22 cellular contexts compared by ENCODE assay signal in the genomic region with DNA sequence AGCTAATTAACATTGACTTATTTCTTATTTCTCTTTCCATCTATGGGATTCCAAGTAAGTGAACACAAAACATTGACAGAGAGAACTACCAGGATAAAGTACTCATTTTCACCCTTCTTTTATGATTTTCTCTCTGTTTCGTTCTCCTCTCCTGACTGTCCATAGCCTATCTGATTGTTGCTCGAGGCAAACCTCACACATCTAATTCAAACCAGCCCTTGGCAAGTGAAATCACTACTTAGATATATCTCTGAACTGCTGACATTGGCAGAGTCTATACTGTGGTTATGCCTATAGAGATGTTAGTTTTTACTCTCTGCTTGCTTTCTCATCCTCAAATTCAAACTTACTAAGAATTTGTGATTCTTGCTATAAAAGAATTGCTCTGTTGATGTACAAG.
DNase-seq lines count a peak whose midpoint lies in the region; TF ChIP-seq lines count a peak whose summit lies in the region.
"Had no signal": no experiment of that assay in that cellular context is flagged by ENCODE, and none has a peak within 500 bp of the region (broad histone marks: within the 10 kb centered on the region; RNA-seq: fewer than 3 reads in every experiment).

No MANE protein-coding gene starts in this region.

- H3K36me3 ChIP-seq in mammary epithelial cell (ENCODE audit: insufficient read depth, low read length) (no peaks in the 10 kb centered on the region), Loucy (ENCODE audit: insufficient read depth, low read length) (no peaks in the 10 kb centered on the region), SK-N-SH (replicated peaks in 1 of 2; ENCODE audit: control insufficient read depth in 1 of 2, insufficient read depth in 2 of 2, low read length in 1 of 2) (no peaks in the 10 kb centered on the region), hepatocyte (replicated peaks; ENCODE audit: insufficient read depth, low read depth) (no peaks in the 10 kb centered on the region), WERI-Rb-1 (no peaks in the 10 kb centered on the region)
- H3K36me3 ChIP-seq: BLaER1 treated with 17β-estradiol and CSF1 and Interleukin-3, amounts not matched to agents 10 nM and 100 nM had no signal

- TF ChIP-seq CTCF in mammary epithelial cell (conservative IDR thresholded peaks at IDR 0.05 in 1 of 2, IDR thresholded peaks at IDR 0.05 in 1 of 2; ENCODE audit: extremely low read depth in 1 of 2, insufficient read depth in 1 of 2, low read depth in 1 of 2, low read length in 2 of 2), result no peak
- TF ChIP-seq CTCF in MCF 10A (IDR thresholded peaks at IDR 0.05; ENCODE audit: unreplicated experiment), result no peak
- no peak for TF ChIP-seq CTCF in Loucy (conservative IDR thresholded peaks at IDR 0.05; ENCODE audit: low read length)
- no peak for TF ChIP-seq CTCF in SK-N-SH (IDR thresholded peaks at IDR 0.05)
- no peak for TF ChIP-seq CTCF in hepatocyte (IDR thresholded peaks at IDR 0.05; ENCODE audit: poor library complexity)
- no peak for TF ChIP-seq CTCF in WERI-Rb-1 (IDR thresholded peaks at IDR 0.05; ENCODE audit: low read depth, low read length)

- in situ Hi-C loops in mammary epithelial cell (cut with MboI; ENCODE audit: low sequenced_read_pairs in 2 of 2), result no loop called here

- H3K79me2 ChIP-seq in mammary epithelial cell (ENCODE audit: insufficient read depth, low read length) (no peaks in the 10 kb centered on the region), Loucy (ENCODE audit: insufficient read depth, low read length) (no peaks in the 10 kb centered on the region), SK-N-SH (ENCODE audit: insufficient read depth) (no peaks in the 10 kb centered on the region), hepatocyte (no peaks in the 10 kb centered on the region)

- POLR2A ChIA-PET in MCF 10A (lab: Yijun Ruan, JAX), result interaction anchor here (0.9 kb wide), 1 partner anchor 11 kb away, joined by 3 read pairs; no protein-coding TSS in a partner anchor
- POLR2A ChIA-PET in SK-N-SH (lab: Yijun Ruan, JAX), result no interaction called here
- POLR2A ChIA-PET in activated CD4-positive, alpha-beta T cell treated with anti-CD3 and anti-CD28 coated beads, Interleukin-2, amount 10 ng/mL, durations not matched to agents 7 days and 5 days (lab: Charles Lee), result no interaction called here

- H2AFZ ChIP-seq in mammary epithelial cell (ENCODE audit: low read depth, low read length) (no peak overlapping the region), Loucy (ENCODE audit: low read length) (0 out of 2 replicates have a peak overlapping the region, but pooled peaks have one; percentile 39), SK-N-SH (ENCODE audit: low read depth) (no peak overlapping the region), hepatocyte (no peak overlapping the region)

- BruUV-seq in mammary epithelial cell (replicated peaks; lab: Mats Ljungman, UMichigan), result no TSS peak
- BruUV-seq in MCF 10A (replicated peaks; lab: Mats Ljungman, UMichigan), result no TSS peak

- no peaks in the 10 kb centered on the region for H3K27me3 Mint-ChIP-seq in MCF 10A (ENCODE audit: insufficient read depth, unreplicated experiment)
- H3K27me3 Mint-ChIP-seq in activated CD4-positive, alpha-beta T cell treated with anti-CD3 and anti-CD28 coated beads, Interleukin-2, amount 10 ng/mL, durations not matched to agents 7 days and 5 days, result no peaks in the 10 kb centered on the region
- H3K27me3 Mint-ChIP-seq: CD4-positive, alpha-beta T cell had no signal

- H3K4me2 ChIP-seq in mammary epithelial cell (ENCODE audit: insufficient read depth, low read depth, low read length), result no peak overlapping the region
- H3K4me2 ChIP-seq in Loucy (ENCODE audit: low read depth, low read length, poor library complexity, severe bottlenecking), result no peak overlapping the region
- no peak overlapping the region for H3K4me2 ChIP-seq in SK-N-SH
- peak overlapping the region; percentile 14 for H3K4me2 ChIP-seq in hepatocyte
- H3K4me2 ChIP-seq: BLaER1 treated with 17β-estradiol and CSF1 and Interleukin-3, amounts not matched to agents 10 nM and 100 nM had no signal

- CTCF ChIA-PET in mammary epithelial cell (lab: Charles Lee; ENCODE audit: low non-redundant PET) (no interaction called here), MCF 10A (lab: Yijun Ruan, JAX) (interaction anchor here (0.6 to 0.9 kb wide), 2 partner anchors 12 to 601 kb away, joined by 3 to 4 read pairs; no protein-coding TSS in a partner anchor), SK-N-SH (lab: Yijun Ruan, JAX) (interaction anchor here (0.9 to 1.0 kb wide), 3 partner anchors 13 to 130 kb away, joined by 3 read pairs; no protein-coding TSS in a partner anchor)
- CTCF ChIA-PET in activated CD4-positive, alpha-beta T cell treated with anti-CD3 and anti-CD28 coated beads, Interleukin-2, amount 10 ng/mL, durations not matched to agents 7 days and 5 days (lab: Charles Lee), result no interaction called here

- no peaks in the 10 kb centered on the region for H4K20me1 ChIP-seq in mammary epithelial cell (ENCODE audit: insufficient read depth, low read length)
- no peaks in the 10 kb centered on the region for H4K20me1 ChIP-seq in Loucy (ENCODE audit: insufficient read depth, low read length, poor library complexity, severe bottlenecking)
- no peaks in the 10 kb centered on the region for H4K20me1 ChIP-seq in SK-N-SH (ENCODE audit: insufficient read depth)
- H4K20me1 ChIP-seq in hepatocyte (ENCODE audit: insufficient read depth, poor library complexity, severe bottlenecking), result no peaks in the 10 kb centered on the region
- H4K20me1 ChIP-seq: BLaER1 treated with 17β-estradiol and CSF1 and Interleukin-3, amounts not matched to agents 10 nM and 100 nM had no signal

- no peak overlapping the region for H3K27ac Mint-ChIP-seq in MCF 10A (ENCODE audit: low read depth, unreplicated experiment)
- H3K27ac Mint-ChIP-seq in activated CD4-positive, alpha-beta T cell treated with anti-CD3 and anti-CD28 coated beads, Interleukin-2, amount 10 ng/mL, durations not matched to agents 7 days and 5 days, result no peak overlapping the region
- H3K27ac Mint-ChIP-seq: CD4-positive, alpha-beta T cell; CD8-positive, alpha-beta T cell had no signal

- dilution Hi-C loops in mammary epithelial cell (cut with HindIII; ENCODE audit: low sequenced_read_pairs), result no loop called here

- no peak overlapping the region for H3K4me3 Mint-ChIP-seq in MCF 10A (ENCODE audit: unreplicated experiment)
- no peak overlapping the region for H3K4me3 Mint-ChIP-seq in activated CD4-positive, alpha-beta T cell treated with anti-CD3 and anti-CD28 coated beads, Interleukin-2, amount 10 ng/mL, durations not matched to agents 7 days and 5 days
- H3K4me3 Mint-ChIP-seq: CD4-positive, alpha-beta T cell; CD8-positive, alpha-beta T cell had no signal

- intact Hi-C loops in mammary epithelial cell (cut with micrococcal nuclease) (no loop called here), MCF 10A (cut with micrococcal nuclease) (no loop called here)

- no peaks in the 10 kb centered on the region for H3K27me3 ChIP-seq in mammary epithelial cell (ENCODE audit: insufficient read depth, low read length)
- no peaks in the 10 kb centered on the region for H3K27me3 ChIP-seq in Loucy (ENCODE audit: insufficient read depth, low read length, poor library complexity, severe bottlenecking)
- no peaks in the 10 kb centered on the region for H3K27me3 ChIP-seq in SK-N-SH (ENCODE audit: insufficient read depth)
- no peaks in the 10 kb centered on the region for H3K27me3 ChIP-seq in hepatocyte
- H3K27me3 ChIP-seq in WERI-Rb-1 (ENCODE audit: insufficient read depth, low read depth, severe bottlenecking), result peaks cover 22% of the 10 kb centered on the region
- H3K27me3 ChIP-seq: BLaER1 treated with 17β-estradiol and CSF1 and Interleukin-3, amounts not matched to agents 10 nM and 100 nM had no signal

- H3K9me2 ChIP-seq in Loucy (replicated peaks; ENCODE audit: low read depth, low read length), result no peaks in the 10 kb centered on the region
- no peaks in the 10 kb centered on the region for H3K9me2 ChIP-seq in SK-N-SH
- H3K9me2 ChIP-seq in hepatocyte (replicated peaks; ENCODE audit: insufficient read depth), result no peaks in the 10 kb centered on the region

- no peak overlapping the region for H3K4me3 ChIP-seq in mammary epithelial cell (replicated peaks in 1 of 3; ENCODE audit: insufficient read depth in 1 of 3, low read depth in 2 of 3, low read length in 3 of 3)
- no peak overlapping the region for H3K4me3 ChIP-seq in Loucy (ENCODE audit: low read length, poor library complexity, severe bottlenecking)
- no peak overlapping the region for H3K4me3 ChIP-seq in SK-N-SH (ENCODE audit: low read depth in 2 of 2, low read length in 1 of 2)
- H3K4me3 ChIP-seq in hepatocyte, result no peak overlapping the region
- H3K4me3 ChIP-seq in WERI-Rb-1 (ENCODE audit: low read depth, low read length), result no peak overlapping the region
- H3K4me3 ChIP-seq: BLaER1 treated with 17β-estradiol and CSF1 and Interleukin-3, amounts not matched to agents 10 nM and 100 nM; GM12878 had no signal

- no peaks in the 10 kb centered on the region for H3K4me1 ChIP-seq in mammary epithelial cell (ENCODE audit: insufficient read depth, low read length)
- no peaks in the 10 kb centered on the region for H3K4me1 ChIP-seq in Loucy (ENCODE audit: insufficient read depth, low read length, poor library complexity, severe bottlenecking)
- peaks cover 0 to 17% of the 10 kb centered on the region in 2 experiments; a peak in 2 of 4 replicates for H3K4me1 ChIP-seq in SK-N-SH (ENCODE audit: control insufficient read depth in 1 of 2, insufficient read depth in 2 of 2, low read depth in 1 of 2, low read length in 1 of 2)
- H3K4me1 ChIP-seq in hepatocyte (ENCODE audit: insufficient read depth), result no peaks in the 10 kb centered on the region
- H3K4me1 ChIP-seq: BLaER1 treated with 17β-estradiol and CSF1 and Interleukin-3, amounts not matched to agents 10 nM and 100 nM had no signal

- peak; percentile 22; the same call in 1 of the 2 replicates for TF ChIP-seq RAD21 in SK-N-SH (IDR thresholded peaks at IDR 0.05; ENCODE audit: low read length)

- H3K4me1 Mint-ChIP-seq in MCF 10A (ENCODE audit: insufficient read depth, unreplicated experiment), result no peaks in the 10 kb centered on the region
- no peaks in the 10 kb centered on the region for H3K4me1 Mint-ChIP-seq in activated CD4-positive, alpha-beta T cell treated with anti-CD3 and anti-CD28 coated beads, Interleukin-2, amount 10 ng/mL, durations not matched to agents 7 days and 5 days

- H3F3A ChIP-seq in Loucy (ENCODE audit: low read depth) (no peaks in the 10 kb centered on the region), SK-N-SH (replicated peaks; ENCODE audit: insufficient read depth) (no peaks in the 10 kb centered on the region)

- no peaks in the 10 kb centered on the region for H3K9me3 Mint-ChIP-seq in MCF 10A (ENCODE audit: unreplicated experiment)
- peaks cover 9% of the 10 kb centered on the region for H3K9me3 Mint-ChIP-seq in activated CD4-positive, alpha-beta T cell treated with anti-CD3 and anti-CD28 coated beads, Interleukin-2, amount 10 ng/mL, durations not matched to agents 7 days and 5 days

- peak in 1 of 2 experiments; percentile 53; a peak in 2 of 4 replicates for TF ChIP-seq EP300 in SK-N-SH (IDR thresholded peaks at IDR 0.05; ENCODE audit: borderline replicate concordance in 1 of 2, low read depth in 1 of 2, low read length in 1 of 2)

- WGBS in mammary epithelial cell (ENCODE audit: low coverage, missing lambda C conversion rate), result 76% methylated on average over 2 of the region's 2 CpGs
- WGBS in SK-N-SH (ENCODE audit: low lambda C conversion rate), result 36% methylated on average over 2 of the region's 2 CpGs
- 66% methylated on average over 2 of the region's 2 CpGs for WGBS in hepatocyte (ENCODE audit: low lambda C conversion rate, missing lambda C conversion rate)

- DNase-seq in mammary epithelial cell, result no peak
- no peak for DNase-seq in MCF 10A (ENCODE audit: unreplicated experiment)
- DNase-seq in SK-N-SH, result peak; percentile 42
- DNase-seq in hepatocyte (ENCODE audit: low spot score), result no peak
- DNase-seq in WERI-Rb-1, result no peak
- no peak for DNase-seq in midbrain (lab: John Stamatoyannopoulos, UW)
- DNase-seq in activated CD4-positive, alpha-beta T cell treated with anti-CD3 and anti-CD28 coated beads, Interleukin-2, amount 10 ng/mL, durations not matched to agents 7 days and 5 days, result no peak
- DNase-seq: 8988T; ACHN; CD4-positive, alpha-beta T cell; CD8-positive, alpha-beta T cell; COR-L47; DMS 273 treated with DMSO at 0.1 percent for 48 hours; DMS153; DMS53; DND-41; EL; GDM1 had no signal

- H3K9ac ChIP-seq in mammary epithelial cell (ENCODE audit: insufficient read depth, low read length), result peak overlapping the region; percentile 5
- no peak overlapping the region for H3K9ac ChIP-seq in Loucy (ENCODE audit: low read depth, low read length, poor library complexity, severe bottlenecking)
- H3K9ac ChIP-seq in SK-N-SH, result no peak overlapping the region
- H3K9ac ChIP-seq: BLaER1 treated with 17β-estradiol and CSF1 and Interleukin-3, amounts not matched to agents 10 nM and 100 nM had no signal

- H3K9me3 ChIP-seq in mammary epithelial cell (replicated peaks; ENCODE audit: insufficient read depth, low read length), result no peaks in the 10 kb centered on the region
- H3K9me3 ChIP-seq in Loucy (ENCODE audit: insufficient read depth, low read depth, low read length), result no peaks in the 10 kb centered on the region
- no peaks in the 10 kb centered on the region for H3K9me3 ChIP-seq in SK-N-SH
- no peaks in the 10 kb centered on the region for H3K9me3 ChIP-seq in hepatocyte (ENCODE audit: low read depth)
- H3K9me3 ChIP-seq in WERI-Rb-1 (ENCODE audit: severe bottlenecking), result no peaks in the 10 kb centered on the region

- H3K27ac ChIP-seq in mammary epithelial cell (ENCODE audit: insufficient read depth, low read depth, low read length) (no peak overlapping the region), SK-N-SH (ENCODE audit: low read depth in 2 of 2, low read length in 1 of 2) (peak overlapping the region in 1 of 2 experiments; percentile 83; a peak in 2 of 4 replicates), hepatocyte (peak overlapping the region; percentile 80), WERI-Rb-1 (no peak overlapping the region)
- H3K27ac ChIP-seq: BLaER1 treated with 17β-estradiol and CSF1 and Interleukin-3, amounts not matched to agents 10 nM and 100 nM; C4-2B had no signal

- H3K36me3 Mint-ChIP-seq in MCF 10A (ENCODE audit: insufficient read depth, unreplicated experiment), result peaks cover 4% of the 10 kb centered on the region
- no peaks in the 10 kb centered on the region for H3K36me3 Mint-ChIP-seq in activated CD4-positive, alpha-beta T cell treated with anti-CD3 and anti-CD28 coated beads, Interleukin-2, amount 10 ng/mL, durations not matched to agents 7 days and 5 days (ENCODE audit: low read depth)
- H3K36me3 Mint-ChIP-seq: CD8-positive, alpha-beta T cell had no signal

Comparison
In these comparisons a context has a peak if more than half of its experiments do, and no peak if none do; other contexts are left out.
1. CTCF ChIA-PET loops: an anchor here in MCF 10A (0.6 to 0.9 kb wide) and SK-N-SH (0.9 to 1.0 kb wide); none called in mammary epithelial cell and activated CD4-positive, alpha-beta T cell treated with anti-CD3 and anti-CD28 coated beads, Interleukin-2, amount 10 ng/mL, durations not matched to agents 7 days and 5 days.